8 cellular contexts compared by ENCODE assay signal in the genomic region with DNA sequence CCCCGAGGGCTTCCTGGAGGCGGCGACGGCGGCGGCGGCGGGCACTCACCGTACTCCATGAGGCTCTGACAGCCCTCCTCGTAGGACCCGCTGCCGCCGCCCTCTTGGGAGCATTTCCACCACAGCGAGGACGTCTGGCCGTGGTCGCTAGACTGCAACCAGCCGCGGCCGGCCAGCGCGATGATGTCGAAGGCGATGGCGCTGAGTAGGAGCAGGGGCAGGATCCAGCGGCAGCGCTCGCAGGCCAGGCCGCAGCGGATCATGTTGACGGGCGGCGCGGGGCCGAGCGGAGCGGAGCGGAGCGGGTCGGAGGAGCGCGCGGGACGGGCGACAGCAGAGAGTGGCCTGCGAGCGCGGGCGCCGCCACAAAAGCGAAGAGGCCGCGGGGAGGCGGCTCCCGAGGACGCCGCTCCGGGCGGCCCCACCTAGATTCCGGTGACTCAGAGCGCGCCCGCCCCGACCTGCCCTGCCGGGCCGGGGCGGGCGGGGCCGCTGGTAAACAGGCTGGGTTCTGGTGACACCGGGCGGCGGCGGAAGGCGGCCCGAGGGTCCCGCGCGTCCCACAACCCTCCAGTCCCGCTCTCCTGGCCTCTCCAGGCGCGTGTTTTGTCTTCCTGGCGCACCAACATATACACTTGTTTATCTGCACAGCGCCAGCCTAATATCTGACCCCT. TPM values are rescaled to one million over a fixed set of nuclear protein-coding genes. Genes with fewer than 3 reads are reported as not detected.
A peak's percentile ranks its signal among the peaks of the same experiment; 100 is the strongest.
DNase-seq lines count a peak whose midpoint lies in the region; ATAC-seq, FAIRE-seq and TF ChIP-seq lines count a peak whose summit lies in the region.

A gene (minus strand): TSS at position 342 of the 674 bp plus-strand sequence. CDS start 79 bp downstream, at position 263.

- H3K4me3 Mint-ChIP-seq in activated CD8-positive, alpha-beta T cell treated with anti-CD3 and anti-CD28 coated beads for 36 hours, result peak within 1 kb of the TSS; percentile 87

- peaks cover 16% of the 10 kb centered on the region for H3K4me1 Mint-ChIP-seq in activated CD8-positive, alpha-beta T cell treated with anti-CD3 and anti-CD28 coated beads for 36 hours (ENCODE audit: low read depth)

- H3K27ac Mint-ChIP-seq in activated CD8-positive, alpha-beta T cell treated with anti-CD3 and anti-CD28 coated beads for 36 hours, result peak within 1 kb of the TSS; percentile 82

- DNase-seq in EL (peak; percentile 62), H54 (ENCODE audit: insufficient read length, low spot score) (peak; percentile 59), NCI-H1930 (lab: John Stamatoyannopoulos, UW) (peak; percentile 40 to 70), lung microvascular endothelial cell (ENCODE audit: low read depth in 2 of 2) (peak; percentile 56 to 65)
- peak; percentile 76 for DNase-seq in activated CD8-positive, alpha-beta T cell treated with anti-CD3 and anti-CD28 coated beads for 36 hours
- DNase-seq in effector CD4-positive, alpha-beta T cell, result peak; percentile 64
- peak; percentile 25 to 66 (median 36) for DNase-seq in stimulated activated CD4-positive, alpha-beta T cell treated with anti-CD3 and anti-CD28 coated beads, TNF-alpha, amount 100 ng/mL, for 48 hours (ENCODE audit: low read depth in 3 of 3)
- DNase-seq in NK-92 treated with Interleukin-12 subunit alpha and Interleukin-12 subunit beta, amount 100 ng/mL, for 24 hours (lab: John Stamatoyannopoulos, UW), result no peak

- CTCF ChIA-PET in activated CD8-positive, alpha-beta T cell treated with anti-CD3 and anti-CD28 coated beads for 36 hours (lab: Charles Lee), result interaction anchor here (0.6 to 3.3 kb wide), 10 partner anchors 9 to 411 kb away, joined by 3 to 111 read pairs (median 4); no protein-coding TSS in a partner anchor

- intact Hi-C loops in activated CD8-positive, alpha-beta T cell treated with anti-CD3 and anti-CD28 coated beads for 36 hours (cut with micrococcal nuclease), result loop anchor here (5.0 kb wide), 1 partner anchor 400 kb away; no protein-coding TSS in a partner anchor

- ATAC-seq in activated CD8-positive, alpha-beta T cell treated with anti-CD3 and anti-CD28 coated beads for 36 hours, result peak; percentile 90

- peak; percentile 38; the same call in 1 of the 2 replicates for TF ChIP-seq POLR2A in H54 (IDR thresholded peaks at IDR 0.05; ENCODE audit: low read depth, low read length)

- peaks cover 39% of the 10 kb centered on the region for H3K27me3 Mint-ChIP-seq in activated CD8-positive, alpha-beta T cell treated with anti-CD3 and anti-CD28 coated beads for 36 hours

- H3K9me3 Mint-ChIP-seq in activated CD8-positive, alpha-beta T cell treated with anti-CD3 and anti-CD28 coated beads for 36 hours, result no peaks in the 10 kb centered on the region

- POLR2A ChIA-PET in activated CD8-positive, alpha-beta T cell treated with anti-CD3 and anti-CD28 coated beads for 36 hours (lab: Charles Lee), result interaction anchor here (0.7 kb wide), 1 partner anchor 207 kb away, joined by 3 read pairs; no protein-coding TSS in a partner anchor

- H3K36me3 Mint-ChIP-seq in activated CD8-positive, alpha-beta T cell treated with anti-CD3 and anti-CD28 coated beads for 36 hours (ENCODE audit: low read depth), result no peaks in the 10 kb centered on the region

- no peak for TF ChIP-seq CTCF in activated CD8-positive, alpha-beta T cell treated with anti-CD3 and anti-CD28 coated beads for 36 hours (IDR thresholded peaks at IDR 0.05)

- no peak for FAIRE-seq in H54 (lab: Jason Lieb, UNC)

RNA-seq across cellular contexts. Expression of the gene that starts here (rescaled TPM):
- total RNA-seq in activated CD8-positive, alpha-beta T cell treated with anti-CD3 and anti-CD28 coated beads for 36 hours, result 1 to 10 TPM; 3.7 to 4.5 TPM
- 21.6 and 24.0 TPM in 2 replicates for total RNA-seq in lung microvascular endothelial cell
